8 cellular contexts compared by ENCODE assay signal in genomic region chr7:66114743-66115727, GRCh38. TPM values are rescaled to one million over a fixed set of nuclear protein-coding genes. Genes with fewer than 3 reads are reported as not detected.
DNase-seq lines count a peak whose midpoint lies in the region; ATAC-seq and TF ChIP-seq lines count a peak whose summit lies in the region.

TSS of gene CRCP (plus strand) at chr7:66114847. CDS start at chr7:66114963, 116 bp downstream.

- peak within 1 kb of the TSS; percentile 92 for H3K27ac ChIP-seq in KOPT-K1 (ENCODE audit: low read depth, low read length, poor library complexity, severe bottlenecking)
- peak within 1 kb of the TSS; percentile 70 for H3K27ac ChIP-seq in RWPE2 (ENCODE audit: poor library complexity, severe bottlenecking)
- H3K27ac ChIP-seq in stomach smooth muscle (ENCODE audit: low read length) = peak within 1 kb of the TSS; percentile 92

- peaks cover 8% of the 10 kb centered on the region; the same call in 1 of the 2 replicates for H3K4me1 ChIP-seq in ES-I3 (ENCODE audit: insufficient read depth, low read length)
- H3K4me1 ChIP-seq in RWPE2 (ENCODE audit: insufficient read depth, poor library complexity, severe bottlenecking) = peaks cover 26% of the 10 kb centered on the region
- H3K4me1 ChIP-seq in stomach smooth muscle (ENCODE audit: control insufficient read depth, insufficient read depth, low read length) = peaks cover 16% of the 10 kb centered on the region

- peak within 1 kb of the TSS; percentile 90 for H3K4me3 ChIP-seq in RWPE2 (ENCODE audit: severe bottlenecking)
- peak within 1 kb of the TSS; percentile 90 for H3K4me3 ChIP-seq in fibroblast of villous mesenchyme (ENCODE audit: low read depth, low read length)
- H3K4me3 ChIP-seq in stomach smooth muscle (ENCODE audit: low read length in 2 of 2) = peak within 1 kb of the TSS; percentile 91 to 93

- peak within 1 kb of the TSS; percentile 98 for H3K4me3 Mint-ChIP-seq in neural crest cell

- ATAC-seq in GM21825 (IDR thresholded peaks at IDR 0.05; ENCODE audit: unreplicated experiment) = peak; percentile 89
- peak; percentile 71 for ATAC-seq in RWPE2 (ENCODE audit: low read depth)

- H3K9ac ChIP-seq in ES-I3 (ENCODE audit: low read depth, low read length) (peak within 1 kb of the TSS; percentile 98), stomach smooth muscle (ENCODE audit: low read length in 2 of 2) (peak within 1 kb of the TSS; percentile 93 to 95)

- H3K36me3 ChIP-seq in ES-I3 (ENCODE audit: insufficient read depth, low read length) = no peaks in the 10 kb centered on the region
- H3K36me3 ChIP-seq in KOPT-K1 (ENCODE audit: insufficient read depth, low read length) = peaks cover 35% of the 10 kb centered on the region
- H3K36me3 ChIP-seq in RWPE2 (ENCODE audit: low read depth) = peaks cover 34% of the 10 kb centered on the region
- H3K36me3 ChIP-seq in stomach smooth muscle (ENCODE audit: control insufficient read depth in 2 of 2, insufficient read depth in 2 of 2, low read length in 2 of 2) = peaks cover 2 to 4% of the 10 kb centered on the region in 2 donors

- peak within 1 kb of the TSS; percentile 98 for H3K27ac Mint-ChIP-seq in neural crest cell (ENCODE audit: unreplicated experiment)

- TF ChIP-seq CTCF in RWPE2 (IDR thresholded peaks at IDR 0.05; ENCODE audit: poor library complexity, severe bottlenecking) = peak; percentile 37
- peak; percentile 53 for TF ChIP-seq CTCF in fibroblast of villous mesenchyme (IDR thresholded peaks at IDR 0.05; ENCODE audit: insufficient read depth, low read depth, low read length)
- peak; percentile 53 for TF ChIP-seq CTCF in neural crest cell (conservative IDR thresholded peaks at IDR 0.05)

- no peaks in the 10 kb centered on the region for H3K27me3 Mint-ChIP-seq in neural crest cell (ENCODE audit: low read depth)

- peaks cover 44% of the 10 kb centered on the region for H3K4me1 Mint-ChIP-seq in neural crest cell

- peak; percentile 76 for DNase-seq in RWPE2 (ENCODE audit: low spot score)
- peak; percentile 76 for DNase-seq in activated effector memory CD4-positive, alpha-beta T cell treated with Interleukin-2 at 50 U/mL for 16 hours
- peak; percentile 87 for DNase-seq in fibroblast of villous mesenchyme (ENCODE audit: low read depth)
- DNase-seq in neural crest cell (ENCODE audit: low read depth, low spot score) = peak; percentile 65

- no peaks in the 10 kb centered on the region for H3K9me3 Mint-ChIP-seq in neural crest cell

- H3K27me3 ChIP-seq in RWPE2 (ENCODE audit: insufficient read depth, poor library complexity, severe bottlenecking) (no peaks in the 10 kb centered on the region), stomach smooth muscle (ENCODE audit: control insufficient read depth in 1 of 2, insufficient read depth in 2 of 2, low read length in 2 of 2) (no peaks in the 10 kb centered on the region)

- H3K9me3 ChIP-seq in ES-I3 (ENCODE audit: control insufficient read depth, insufficient read depth, low read length) = no peaks in the 10 kb centered on the region
- H3K9me3 ChIP-seq in KOPT-K1 (ENCODE audit: insufficient read depth, low read length, poor library complexity, severe bottlenecking) = no peaks in the 10 kb centered on the region
- no peaks in the 10 kb centered on the region for H3K9me3 ChIP-seq in RWPE2 (ENCODE audit: severe bottlenecking)
- no peaks in the 10 kb centered on the region for H3K9me3 ChIP-seq in stomach smooth muscle (ENCODE audit: control insufficient read depth in 2 of 2, low read length in 2 of 2)

- H3K36me3 Mint-ChIP-seq in neural crest cell (ENCODE audit: low read depth) = peaks cover 5% of the 10 kb centered on the region

RNA-seq across cellular contexts. Expression of gene CRCP, which starts in this region (rescaled TPM):
- total RNA-seq in fibroblast of villous mesenchyme = 47.4 and 53.1 TPM in 2 replicates
- 35.2 and 38.0 TPM in 2 replicates for total RNA-seq in neural crest cell

Comparison
In these comparisons a context has a peak if more than half of its experiments do, and no peak if none do; other contexts are left out.
1. Peak in every context shown above with its lines: DNase-seq, ATAC-seq, H3K4me3 ChIP-seq and H3K27ac ChIP-seq.